In genomic region chrX:107684956-107685385, GRCh38 we compare ENCODE assay signal across 9 cellular contexts. TPM values are rescaled to one million over a fixed set of nuclear protein-coding genes. Genes with fewer than 3 reads are reported as not detected.
DNase-seq lines count a peak whose midpoint lies in the region; ATAC-seq and TF ChIP-seq lines count a peak whose summit lies in the region.
"Had no signal": no experiment of that assay in that cellular context is flagged by ENCODE, and none has a peak within 500 bp of the region (broad histone marks: within the 10 kb centered on the region; RNA-seq: fewer than 3 reads in every experiment).

No MANE protein-coding gene starts in this region.

- no peak overlapping the region for H2AFZ ChIP-seq in hepatocyte

- no peaks in the 10 kb centered on the region for H3K27me3 Mint-ChIP-seq in activated T-helper 17 cell treated with anti-CD3 and anti-CD28 coated beads, Interleukin-2, amount 50 U/mL, for 72 hours

- H3K27ac Mint-ChIP-seq in activated T-helper 17 cell treated with anti-CD3 and anti-CD28 coated beads, Interleukin-2, amount 50 U/mL, for 72 hours = no peak overlapping the region

- DNase-seq in CMK (ENCODE audit: low read depth) = peak; percentile 80
- DNase-seq in hepatocyte (ENCODE audit: low spot score) = peak; percentile 58
- DNase-seq in transverse colon = peak; percentile 60
- no peak for DNase-seq in NCI-H2196 treated with DMSO at 0.1 percent for 48 hours (lab: John Stamatoyannopoulos, UW; ENCODE audit: unreplicated experiment)
- DNase-seq in NCI-H2107 treated with DMSO at 0.1 percent for 48 hours (lab: John Stamatoyannopoulos, UW; ENCODE audit: unreplicated experiment) = no peak

- H3K27me3 ChIP-seq in hepatocyte (no peaks in the 10 kb centered on the region), transverse colon (no peaks in the 10 kb centered on the region)

- intact Hi-C loops in transverse colon (cut with DNase I; ENCODE audit: low total_unique reads) = no loop called here

- H3K79me2 ChIP-seq in hepatocyte = no peaks in the 10 kb centered on the region

- H3K4me3 Mint-ChIP-seq in activated T-helper 17 cell treated with anti-CD3 and anti-CD28 coated beads, Interleukin-2, amount 50 U/mL, for 72 hours = peak overlapping the region; percentile 34

- ATAC-seq in GM21367 (IDR thresholded peaks at IDR 0.05; ENCODE audit: unreplicated experiment) (peak; percentile 99), HG03565 (IDR thresholded peaks at IDR 0.05; ENCODE audit: unreplicated experiment) (peak; percentile 75)
- peak; percentile 86 for ATAC-seq in activated T-helper 17 cell treated with anti-CD3 and anti-CD28 coated beads, Interleukin-2, amount 50 U/mL, for 72 hours (replicated peaks)

- H3K36me3 Mint-ChIP-seq in activated T-helper 17 cell treated with anti-CD3 and anti-CD28 coated beads, Interleukin-2, amount 50 U/mL, for 72 hours (ENCODE audit: low read depth) = no peaks in the 10 kb centered on the region

- H3K36me3 ChIP-seq in hepatocyte (replicated peaks; ENCODE audit: insufficient read depth, low read depth) = no peaks in the 10 kb centered on the region
- no peaks in the 10 kb centered on the region for H3K36me3 ChIP-seq in transverse colon
- H3K36me3 ChIP-seq: HAP-1 had no signal

- peaks cover 44% of the 10 kb centered on the region for H3K4me1 ChIP-seq in hepatocyte (ENCODE audit: insufficient read depth)
- H3K4me1 ChIP-seq in transverse colon = peaks cover 6 to 32% (median 7%) of the 10 kb centered on the region in 4 donors

- H3K9me3 ChIP-seq in hepatocyte (ENCODE audit: low read depth) = no peaks in the 10 kb centered on the region
- H3K9me3 ChIP-seq in transverse colon = no peaks in the 10 kb centered on the region
- H3K9me3 ChIP-seq: HAP-1 had no signal

- H4K20me1 ChIP-seq in hepatocyte (ENCODE audit: insufficient read depth, poor library complexity, severe bottlenecking) = no peaks in the 10 kb centered on the region

- no peaks in the 10 kb centered on the region for H3K9me2 ChIP-seq in hepatocyte (replicated peaks; ENCODE audit: insufficient read depth)

- WGBS in hepatocyte (ENCODE audit: low lambda C conversion rate, missing lambda C conversion rate) = 78% methylated on average over 5 of the region's 5 CpGs
- 59% methylated on average over 5 of the region's 5 CpGs; no CpG with 5 or more reads in 1 of the 2 donors for WGBS in transverse colon (ENCODE audit: low coverage in 1 of 2), 2 donors

- H3K4me3 ChIP-seq in hepatocyte = no peak overlapping the region
- H3K4me3 ChIP-seq in transverse colon = no peak overlapping the region
- H3K4me3 ChIP-seq: HAP-1 had no signal

- H3K4me2 ChIP-seq in hepatocyte = no peak overlapping the region

- peak overlapping the region; percentile 77 for H3K27ac ChIP-seq in hepatocyte
- peak overlapping the region; percentile 34 to 65 (median 58) for H3K27ac ChIP-seq in transverse colon

- TF ChIP-seq EP300 in transverse colon (IDR thresholded peaks at IDR 0.05; ENCODE audit: low read depth) = no peak

- in situ Hi-C loops in transverse colon (cut with MboI; ENCODE audit: low pct_ligation_motif_present in 1 of 4, low pct_unique_long_range_greater_than_20kb in 1 of 4, low sequenced_read_pairs in 3 of 4) = no loop called here

- no peak for TF ChIP-seq CTCF in hepatocyte (IDR thresholded peaks at IDR 0.05; ENCODE audit: poor library complexity)
- no peak for TF ChIP-seq CTCF in transverse colon (IDR thresholded peaks at IDR 0.05)

- peaks cover 27% of the 10 kb centered on the region for H3K4me1 Mint-ChIP-seq in activated T-helper 17 cell treated with anti-CD3 and anti-CD28 coated beads, Interleukin-2, amount 50 U/mL, for 72 hours

- no peak for TF ChIP-seq POLR2A in transverse colon (IDR thresholded peaks at IDR 0.05)

- H3K9me3 Mint-ChIP-seq in activated T-helper 17 cell treated with anti-CD3 and anti-CD28 coated beads, Interleukin-2, amount 50 U/mL, for 72 hours = no peaks in the 10 kb centered on the region

RNA-seq across cellular contexts. Expression of gene PRPS1, which starts 56.7 kb away (rescaled TPM):
- 100 to 1,000 TPM in 1 of 2 donors, 10 to 100 TPM in 1; 58.6 to 107 TPM for total RNA-seq in activated T-helper 17 cell treated with anti-CD3 and anti-CD28 coated beads, Interleukin-2, amount 50 U/mL, for 72 hours
- 59.2 and 68.4 TPM in 2 replicates for total RNA-seq in hepatocyte
- 38.7 and 41.1 TPM in 2 replicates for polyA plus RNA-seq in hepatocyte
- total RNA-seq in transverse colon = 10 to 100 TPM in 2 of 4 donors, 1 to 10 TPM in 2; 1.5 to 16.5 (median 12.4) TPM

Comparison
In these comparisons a context has a peak if more than half of its experiments do, and no peak if none do; other contexts are left out.
1. DNase-seq: peak in CMK (single experiment), hepatocyte (single experiment) and transverse colon (single experiment); none in NCI-H2196 treated with DMSO at 0.1 percent for 48 hours (single experiment) and NCI-H2107 treated with DMSO at 0.1 percent for 48 hours (single experiment).
2. Peak in every context shown above with its lines, with median percentiles within 50 percentile points of each other: ATAC-seq.